11 cellular contexts compared by ENCODE assay signal in genomic region chr15:89139613-89140499, GRCh38. TPM values are rescaled to one million over a fixed set of nuclear protein-coding genes. Genes with fewer than 3 reads are reported as not detected.
DNase-seq lines count a peak whose midpoint lies in the region; ATAC-seq and TF ChIP-seq lines count a peak whose summit lies in the region.
"Had no signal": no experiment of that assay in that cellular context is flagged by ENCODE, and none has a peak within 500 bp of the region (broad histone marks: within the 10 kb centered on the region; RNA-seq: fewer than 3 reads in every experiment).

No MANE protein-coding gene starts in this region.

- H3K27ac ChIP-seq in suprapubic skin: no peak overlapping the region

- H3K36me3 ChIP-seq in BE2C: peaks cover 3% of the 10 kb centered on the region; the same call in 1 of the 2 replicates
- peaks cover 13% of the 10 kb centered on the region for H3K36me3 ChIP-seq in suprapubic skin

- H3K9me3 ChIP-seq in BE2C (no peaks in the 10 kb centered on the region; the same call in 1 of the 2 replicates), suprapubic skin (no peaks in the 10 kb centered on the region)
- H3K9me3 ChIP-seq: Peyer's patch had no signal

- peak overlapping the region; percentile 94 for H3K27ac Mint-ChIP-seq in nephron progenitor cell
- H3K27ac Mint-ChIP-seq in T-helper 2 cell treated with Interferon-gamma antibody and Interleukin-4, amounts not matched to agents 5 μg/mL and 100 μg/mL, for 36 hours: no peak overlapping the region
- H3K27ac Mint-ChIP-seq: activated T-helper 2 cell treated with anti-CD3 and anti-CD28 coated beads, Interferon-gamma antibody, Interleukin-2, Interleukin-4, amounts not matched to agents 10 μg/mL and 5 μg/mL and 100 μg/mL, durations not matched to agents 14 hours and 24 hours and 36 hours had no signal

- H3K9me3 Mint-ChIP-seq in nephron progenitor cell: no peaks in the 10 kb centered on the region
- no peaks in the 10 kb centered on the region for H3K9me3 Mint-ChIP-seq in T-helper 2 cell treated with Interferon-gamma antibody and Interleukin-4, amounts not matched to agents 5 μg/mL and 100 μg/mL, for 36 hours
- H3K9me3 Mint-ChIP-seq: activated T-helper 2 cell treated with anti-CD3 and anti-CD28 coated beads, Interferon-gamma antibody, Interleukin-2, Interleukin-4, amounts not matched to agents 10 μg/mL and 5 μg/mL and 100 μg/mL, durations not matched to agents 14 hours and 24 hours and 36 hours had no signal

- peaks cover 6% of the 10 kb centered on the region for H3K27me3 Mint-ChIP-seq in nephron progenitor cell (ENCODE audit: low read depth, poor library complexity)
- H3K27me3 Mint-ChIP-seq in T-helper 2 cell treated with Interferon-gamma antibody and Interleukin-4, amounts not matched to agents 5 μg/mL and 100 μg/mL, for 36 hours (ENCODE audit: low read depth): no peaks in the 10 kb centered on the region

- H3K36me3 Mint-ChIP-seq in nephron progenitor cell (ENCODE audit: low read depth): peaks cover 21% of the 10 kb centered on the region
- H3K36me3 Mint-ChIP-seq in T-helper 2 cell treated with Interferon-gamma antibody and Interleukin-4, amounts not matched to agents 5 μg/mL and 100 μg/mL, for 36 hours (ENCODE audit: low read depth): peaks cover 24% of the 10 kb centered on the region

- 69% methylated on average over 8 of the region's 8 CpGs for WGBS in suprapubic skin

- H3K27me3 ChIP-seq in BE2C (no peaks in the 10 kb centered on the region), suprapubic skin (no peaks in the 10 kb centered on the region)
- H3K27me3 ChIP-seq: Peyer's patch had no signal

- H3K4me1 ChIP-seq in BE2C (peaks cover 11% of the 10 kb centered on the region), suprapubic skin (peaks cover 49% of the 10 kb centered on the region)
- H3K4me1 ChIP-seq: Peyer's patch had no signal

- DNase-seq in BE2C (peak; percentile 40), fibroblast of peridontal ligament (ENCODE audit: extremely low read depth) (peak; percentile 41), nephron progenitor cell (no peak), suprapubic skin (ENCODE audit: low spot score in 2 of 2) (no peak), NCI-H2107 treated with DMSO at 0.1 percent for 48 hours (lab: John Stamatoyannopoulos, UW; ENCODE audit: unreplicated experiment) (no peak)
- DNase-seq in T-helper 2 cell treated with Interferon-gamma antibody and Interleukin-4, amounts not matched to agents 5 μg/mL and 100 μg/mL, for 36 hours (ENCODE audit: low spot score): no peak
- DNase-seq: DND-41, Peyer's patch had no signal

- no peak for ATAC-seq in GM21360 (IDR thresholded peaks at IDR 0.05; ENCODE audit: unreplicated experiment)

- peaks cover 17% of the 10 kb centered on the region for H3K4me1 Mint-ChIP-seq in nephron progenitor cell
- peaks cover 43% of the 10 kb centered on the region for H3K4me1 Mint-ChIP-seq in T-helper 2 cell treated with Interferon-gamma antibody and Interleukin-4, amounts not matched to agents 5 μg/mL and 100 μg/mL, for 36 hours (ENCODE audit: low read depth)

- no peak for TF ChIP-seq EP300 in suprapubic skin (IDR thresholded peaks at IDR 0.05)

- peak; percentile 59 for TF ChIP-seq CTCF in BE2C (IDR thresholded peaks at IDR 0.05; ENCODE audit: low read depth, low read length)
- TF ChIP-seq CTCF in nephron progenitor cell (IDR thresholded peaks at IDR 0.05): no peak
- no peak for TF ChIP-seq CTCF in suprapubic skin (IDR thresholded peaks at IDR 0.05)

- H3K4me3 Mint-ChIP-seq in nephron progenitor cell: no peak overlapping the region
- no peak overlapping the region for H3K4me3 Mint-ChIP-seq in T-helper 2 cell treated with Interferon-gamma antibody and Interleukin-4, amounts not matched to agents 5 μg/mL and 100 μg/mL, for 36 hours

- no peak for TF ChIP-seq POLR2A in suprapubic skin (IDR thresholded peaks at IDR 0.05)

- H3K4me3 ChIP-seq in BE2C (ENCODE audit: low read depth, low read length) (no peak overlapping the region), suprapubic skin (no peak overlapping the region)
- H3K4me3 ChIP-seq: Peyer's patch had no signal

TF ChIP-seq in PFSK-1, 5 proteins besides CTCF, POLR2A, EP300 and RAD21:
- peak; percentile 26; the same call in 1 of the 2 replicates for TF ChIP-seq TAF1 (IDR thresholded peaks at IDR 0.05; ENCODE audit: borderline replicate concordance, insufficient read depth, low read length)
- peak; percentile 47 for TF ChIP-seq FOXP2 (optimal IDR thresholded peaks at IDR 0.05; ENCODE audit: borderline replicate concordance, extremely low read depth, extremely low read length, insufficient read depth)
- TF ChIP-seq SIN3A (IDR thresholded peaks at IDR 0.05; ENCODE audit: borderline replicate concordance, insufficient read depth, low read length): no peak
- TF ChIP-seq REST (IDR thresholded peaks at IDR 0.05; ENCODE audit: insufficient read depth in 1 of 2, low read depth in 2 of 2, low read length in 2 of 2): no peak
- no peak for TF ChIP-seq POLR2AphosphoS5 (IDR thresholded peaks at IDR 0.05; ENCODE audit: low read depth, low read length)

RNA-seq across cellular contexts. Expression of gene ABHD2, which starts 51.6 kb away (rescaled TPM):
- 45.7 TPM for polyA plus RNA-seq in BE2C (2012; ENCODE audit: insufficient read depth, insufficient read length, low read depth)
- polyA plus RNA-seq in PFSK-1 (2012; ENCODE audit: insufficient read length, low read depth): 15.6 TPM
- 10 to 100 TPM; 38.0 to 78.0 (median 63.2) TPM for total RNA-seq in suprapubic skin

Comparison
In these comparisons a context has a peak if more than half of its experiments do, and no peak if none do; other contexts are left out.
1. DNase-seq: peak in BE2C (single experiment) and fibroblast of peridontal ligament (single experiment); none in nephron progenitor cell (single experiment), T-helper 2 cell treated with Interferon-gamma antibody and Interleukin-4, amounts not matched to agents 5 μg/mL and 100 μg/mL, for 36 hours (single experiment), suprapubic skin (0 of 2) and NCI-H2107 treated with DMSO at 0.1 percent for 48 hours (single experiment).